ENCODE assay signal across 16 cellular contexts in the genomic region with DNA sequence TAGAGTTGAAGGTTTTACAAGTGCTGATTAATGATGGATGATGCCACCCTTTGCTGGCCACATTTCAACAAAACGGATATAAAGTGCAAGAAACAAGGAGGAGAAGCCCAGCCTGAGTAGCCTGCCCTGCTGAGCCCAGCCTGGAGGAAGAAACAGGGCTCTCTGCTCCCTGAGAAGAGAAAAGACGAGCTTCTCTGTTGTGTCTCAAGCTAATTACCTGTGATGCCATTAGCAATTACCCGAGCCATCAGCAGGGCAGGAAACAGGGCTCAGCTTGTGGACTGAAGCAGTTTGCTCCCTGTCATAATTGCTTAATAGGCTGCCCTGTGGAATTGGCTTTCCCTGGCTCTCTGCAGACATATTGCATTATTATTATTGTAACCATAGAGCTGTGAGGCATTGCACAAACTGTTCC.
DNase-seq lines count a peak whose midpoint lies in the region; TF ChIP-seq lines count a peak whose summit lies in the region.
"Had no signal": no experiment of that assay in that cellular context is flagged by ENCODE, and none has a peak within 500 bp of the region (broad histone marks: within the 10 kb centered on the region; RNA-seq: fewer than 3 reads in every experiment).

No MANE protein-coding gene starts in this region.

- no peaks in the 10 kb centered on the region for H3K27me3 Mint-ChIP-seq in Calu3 (ENCODE audit: unreplicated experiment)

- TF ChIP-seq CTCF in left ventricle myocardium inferior (IDR thresholded peaks at IDR 0.05; ENCODE audit: borderline replicate concordance) (no peak), Calu3 (IDR thresholded peaks at IDR 0.05; ENCODE audit: unreplicated experiment) (no peak)

- CTCF ChIA-PET in Calu3 (lab: Charles Lee), result no interaction called here

- no peak overlapping the region for H3K27ac Mint-ChIP-seq in Calu3 (ENCODE audit: unreplicated experiment)

- no peak overlapping the region for H3K27ac ChIP-seq in left ventricle myocardium inferior (replicated peaks)

- H3K9me3 Mint-ChIP-seq in Calu3 (ENCODE audit: low read depth, unreplicated experiment), result no peaks in the 10 kb centered on the region

- H3K9me3 ChIP-seq in left ventricle myocardium inferior (replicated peaks), result no peaks in the 10 kb centered on the region
- H3K9me3 ChIP-seq: Caco-2, HAP-1 had no signal

- H3K36me3 ChIP-seq in left ventricle myocardium inferior, result no peaks in the 10 kb centered on the region
- H3K36me3 ChIP-seq: HAP-1 had no signal

- no peaks in the 10 kb centered on the region for H3K4me1 ChIP-seq in left ventricle myocardium inferior
- H3K4me1 ChIP-seq: Caco-2, HAP-1 had no signal

- H3K4me3 ChIP-seq in left ventricle myocardium inferior, result no peak overlapping the region
- H3K4me3 ChIP-seq: GM12878, HAP-1 had no signal

- H3K4me1 Mint-ChIP-seq in Calu3 (ENCODE audit: low read depth, unreplicated experiment), result no peaks in the 10 kb centered on the region

- DNase-seq in ELF-1 (ENCODE audit: low read depth, low spot score), result peak; percentile 67
- DNase-seq in NCI-H1436 treated with DMSO at 0.1 percent for 48 hours (lab: John Stamatoyannopoulos, UW), result peak; percentile 61
- DNase-seq in SK-N-DZ (ENCODE audit: low spot score), result peak; percentile 88
- DNase-seq in retina, result peak; percentile 43
- no peak for DNase-seq in left ventricle myocardium inferior
- DNase-seq in NCI-H2196 (lab: John Stamatoyannopoulos, UW; ENCODE audit: unreplicated experiment), result no peak
- DNase-seq in Calu3, result no peak
- DNase-seq: C1 segment of cervical spinal cord, Caco-2, DMS53, MM.1S, NCI-H2171, NCI-H510A treated with DMSO at 0.1 percent for 48 hours, T-helper 2 cell had no signal

- no peaks in the 10 kb centered on the region for H3K36me3 Mint-ChIP-seq in Calu3 (ENCODE audit: insufficient read depth, unreplicated experiment)

- intact Hi-C loops in left ventricle myocardium inferior (cut with micrococcal nuclease) (no loop called here), Calu3 (cut with micrococcal nuclease; ENCODE audit: unreplicated experiment) (no loop called here)

- BruUV-seq in Calu3 (replicated peaks; lab: Mats Ljungman, UMichigan), result no TSS peak

- peaks cover 24% of the 10 kb centered on the region for H3K27me3 ChIP-seq in left ventricle myocardium inferior (ENCODE audit: low read depth)

- H3K4me3 Mint-ChIP-seq in Calu3 (ENCODE audit: low read depth, unreplicated experiment), result no peak overlapping the region

Comparison
In these comparisons a context has a peak if more than half of its experiments do, and no peak if none do; other contexts are left out.
1. DNase-seq: peak in ELF-1 (single experiment), NCI-H1436 treated with DMSO at 0.1 percent for 48 hours (single experiment), SK-N-DZ (single experiment) and retina (single experiment); none in left ventricle myocardium inferior (single experiment), NCI-H2196 (single experiment) and Calu3 (single experiment).